ENCODE assay signal across 35 cellular contexts in genomic region chr22:43572710-43573109, GRCh38.
"Had no signal": no experiment of that assay in that cellular context is flagged by ENCODE, and none has a peak within 500 bp of the region (broad histone marks: within the 10 kb centered on the region; RNA-seq: fewer than 3 reads in every experiment).

No MANE protein-coding gene starts in this region.

- H3K27ac Mint-ChIP-seq: activated B cell treated with CpG ODN at 0.5 μM for 24 hours; activated CD4-positive, alpha-beta memory T cell treated with anti-CD3 and anti-CD28 coated beads for 36 hours; activated CD4-positive, alpha-beta T cell treated with anti-CD3 and anti-CD28 coated beads, Interleukin-2, amount 10 ng/mL, durations not matched to agents 24 days and 14 days; activated CD8-positive, alpha-beta memory T cell treated with anti-CD3 and anti-CD28 coated beads, Interleukin-2, amount 10 ng/mL, durations not matched to agents 7 days and 5 days; activated CD8-positive, alpha-beta T cell treated with anti-CD3 and anti-CD28 coated beads for 36 hours; activated naive CD4-positive, alpha-beta T cell treated with anti-CD3 and anti-CD28 coated beads, Interleukin-2, amount 50 U/mL, for 72 hours; activated naive CD8-positive, alpha-beta T cell treated with anti-CD3 and anti-CD28 coated beads, Interleukin-2, amount 10 ng/mL, durations not matched to agents 7 days and 5 days; activated T-cell treated with anti-CD3 and anti-CD28 coated beads, Interleukin-2, amount 50 U/mL, for 72 hours; activated T-helper 1 cell treated with anti-CD3 and anti-CD28 coated beads, Interleukin-12 subunit alpha, Interleukin-12 subunit beta, Interleukin-2, Interleukin-4 antibody, amounts not matched to agents 30 ng/mL and 10 ng/mL and 1 ng/mL, durations not matched to agents 14 hours and 24 hours and 36 hours; activated T-helper 17 cell treated with anti-CD3 and anti-CD28 coated beads, Interleukin-2, amount 50 U/mL, for 72 hours; T-helper 1 cell treated with Interleukin-12 subunit alpha and Interleukin-12 subunit beta and Interleukin-4 antibody, amounts not matched to agents 30 μg/mL and 1 μg/mL, for 36 hours; T-helper 2 cell treated with Interferon-gamma antibody and Interleukin-4, amounts not matched to agents 5 μg/mL and 100 μg/mL, for 36 hours had no signal

- H3K27ac ChIP-seq: adrenal gland, body of pancreas, brain microvascular endothelial cell, breast epithelium, VCaP had no signal

- H3K9me3 Mint-ChIP-seq: activated B cell treated with CpG ODN at 0.5 μM for 24 hours; activated CD4-positive, alpha-beta memory T cell treated with anti-CD3 and anti-CD28 coated beads for 36 hours; activated CD4-positive, alpha-beta T cell treated with anti-CD3 and anti-CD28 coated beads, Interleukin-2, amount 10 ng/mL, durations not matched to agents 24 days and 14 days; activated CD8-positive, alpha-beta T cell treated with anti-CD3 and anti-CD28 coated beads for 36 hours; activated naive CD4-positive, alpha-beta T cell treated with anti-CD3 and anti-CD28 coated beads, Interleukin-2, amount 50 U/mL, for 72 hours; activated naive CD8-positive, alpha-beta T cell treated with anti-CD3 and anti-CD28 coated beads, Interleukin-2, amount 10 ng/mL, durations not matched to agents 7 days and 5 days; activated T-cell treated with anti-CD3 and anti-CD28 coated beads, Interleukin-2, amount 50 U/mL, for 4 hours; activated T-cell treated with anti-CD3 and anti-CD28 coated beads, Interleukin-2, amount 50 U/mL, for 72 hours; activated T-helper 1 cell treated with anti-CD3 and anti-CD28 coated beads, Interleukin-12 subunit alpha, Interleukin-12 subunit beta, Interleukin-2, Interleukin-4 antibody, amounts not matched to agents 30 ng/mL and 10 ng/mL and 1 ng/mL, durations not matched to agents 14 hours and 24 hours and 36 hours; activated T-helper 17 cell treated with anti-CD3 and anti-CD28 coated beads, Interleukin-2, amount 50 U/mL, for 72 hours; T-helper 1 cell treated with Interleukin-12 subunit alpha and Interleukin-12 subunit beta and Interleukin-4 antibody, amounts not matched to agents 30 μg/mL and 1 μg/mL, for 36 hours; T-helper 2 cell treated with Interferon-gamma antibody and Interleukin-4, amounts not matched to agents 5 μg/mL and 100 μg/mL, for 36 hours had no signal

- ATAC-seq: activated CD8-positive, alpha-beta memory T cell treated with anti-CD3 and anti-CD28 coated beads, Interleukin-2, amount 10 ng/mL, durations not matched to agents 7 days and 5 days; activated CD8-positive, alpha-beta T cell treated with anti-CD3 and anti-CD28 coated beads for 36 hours; activated naive CD4-positive, alpha-beta T cell treated with anti-CD3 and anti-CD28 coated beads, Interleukin-2, amount 50 U/mL, for 72 hours; activated T-cell treated with anti-CD3 and anti-CD28 coated beads, Interleukin-2, amount 50 U/mL, for 4 hours; activated T-cell treated with anti-CD3 and anti-CD28 coated beads, Interleukin-2, amount 50 U/mL, for 72 hours; activated T-helper 17 cell treated with anti-CD3 and anti-CD28 coated beads, Interleukin-2, amount 50 U/mL, for 72 hours; body of pancreas had no signal

- H3K9me3 ChIP-seq: adrenal gland, body of pancreas, breast epithelium had no signal

- H3K27me3 ChIP-seq: adrenal gland, body of pancreas, brain microvascular endothelial cell, breast epithelium had no signal

- H3K36me3 ChIP-seq: adrenal gland, brain microvascular endothelial cell, breast epithelium had no signal

- H3K4me3 ChIP-seq: adrenal gland, body of pancreas, breast epithelium had no signal

- DNase-seq: activated B cell treated with CpG ODN at 0.5 μM for 24 hours; activated CD4-positive, alpha-beta memory T cell treated with anti-CD3 and anti-CD28 coated beads for 36 hours; activated CD4-positive, alpha-beta T cell treated with anti-CD3 and anti-CD28 coated beads for 4 hours; activated CD4-positive, alpha-beta T cell treated with anti-CD3 and anti-CD28 coated beads, Interleukin-2, amount 10 ng/mL, durations not matched to agents 24 days and 14 days; activated CD4-positive, alpha-beta T cell treated with anti-CD3 and anti-CD28 coated beads, Interleukin-2, amount 50 U/mL, for 1 hour; activated CD4-positive, alpha-beta T cell treated with anti-CD3 and anti-CD28 coated beads, Interleukin-2, amount 50 U/mL, for 4 hours; activated CD4-positive, CD25-positive, alpha-beta regulatory T cell treated with anti-CD3 and anti-CD28 coated beads, Interleukin-2, amount 50 U/mL, for 72 hours; activated CD8-positive, alpha-beta memory T cell treated with anti-CD3 and anti-CD28 coated beads, Interleukin-2, amount 10 ng/mL, durations not matched to agents 7 days and 5 days; activated CD8-positive, alpha-beta T cell treated with anti-CD3 and anti-CD28 coated beads for 36 hours; activated effector memory CD4-positive, alpha-beta T cell treated with anti-CD3 and anti-CD28 coated beads, Interleukin-2, amount 50 U/mL, for 16 hours; activated gamma-delta T cell treated with Interleukin-2 at 50 U/mL for 16 hours; activated naive CD4-positive, alpha-beta T cell treated with anti-CD3 and anti-CD28 coated beads, Interleukin-2, amount 50 U/mL, for 16 hours; activated naive CD4-positive, alpha-beta T cell treated with Interleukin-2 at 50 U/mL for 16 hours; activated naive CD8-positive, alpha-beta T cell treated with anti-CD3 and anti-CD28 coated beads, Interleukin-2, amount 10 ng/mL, durations not matched to agents 7 days and 5 days; activated T-cell treated with anti-CD3 and anti-CD28 coated beads for 4 hours; activated T-cell treated with anti-CD3 and anti-CD28 coated beads, Interleukin-2, amount 50 U/mL, for 1 hour; activated T-cell treated with anti-CD3 and anti-CD28 coated beads, Interleukin-2, amount 50 U/mL, for 4 hours; activated T-cell treated with anti-CD3 and anti-CD28 coated beads, Interleukin-2, amount 50 U/mL, for 72 hours; adrenal gland; amniotic stem cell; aorta; body of pancreas; brain microvascular endothelial cell; central memory CD4-positive, alpha-beta T cell; SW 1271; T-helper 1 cell; T-helper 2 cell; T-helper 9 cell had no signal

- H3K4me3 Mint-ChIP-seq: activated B cell treated with CpG ODN at 0.5 μM for 24 hours; activated CD4-positive, alpha-beta memory T cell treated with anti-CD3 and anti-CD28 coated beads for 36 hours; activated CD4-positive, alpha-beta T cell treated with anti-CD3 and anti-CD28 coated beads, Interleukin-2, amount 10 ng/mL, durations not matched to agents 24 days and 14 days; activated CD8-positive, alpha-beta memory T cell treated with anti-CD3 and anti-CD28 coated beads, Interleukin-2, amount 10 ng/mL, durations not matched to agents 7 days and 5 days; activated CD8-positive, alpha-beta T cell treated with anti-CD3 and anti-CD28 coated beads for 36 hours; activated naive CD8-positive, alpha-beta T cell treated with anti-CD3 and anti-CD28 coated beads, Interleukin-2, amount 10 ng/mL, durations not matched to agents 7 days and 5 days; activated T-cell treated with anti-CD3 and anti-CD28 coated beads, Interleukin-2, amount 50 U/mL, for 4 hours; activated T-cell treated with anti-CD3 and anti-CD28 coated beads, Interleukin-2, amount 50 U/mL, for 72 hours; activated T-helper 1 cell treated with anti-CD3 and anti-CD28 coated beads, Interleukin-12 subunit alpha, Interleukin-12 subunit beta, Interleukin-2, Interleukin-4 antibody, amounts not matched to agents 30 ng/mL and 10 ng/mL and 1 ng/mL, durations not matched to agents 14 hours and 24 hours and 36 hours; activated T-helper 17 cell treated with anti-CD3 and anti-CD28 coated beads, Interleukin-2, amount 50 U/mL, for 72 hours; T-helper 1 cell treated with Interleukin-12 subunit alpha and Interleukin-12 subunit beta and Interleukin-4 antibody, amounts not matched to agents 30 μg/mL and 1 μg/mL, for 36 hours; T-helper 2 cell treated with Interferon-gamma antibody and Interleukin-4, amounts not matched to agents 5 μg/mL and 100 μg/mL, for 36 hours had no signal

- H3K4me1 Mint-ChIP-seq: activated B cell treated with CpG ODN at 0.5 μM for 24 hours; activated CD4-positive, alpha-beta T cell treated with anti-CD3 and anti-CD28 coated beads, Interleukin-2, amount 10 ng/mL, durations not matched to agents 24 days and 14 days; activated CD8-positive, alpha-beta memory T cell treated with anti-CD3 and anti-CD28 coated beads, Interleukin-2, amount 10 ng/mL, durations not matched to agents 7 days and 5 days; activated naive CD8-positive, alpha-beta T cell treated with anti-CD3 and anti-CD28 coated beads, Interleukin-2, amount 10 ng/mL, durations not matched to agents 7 days and 5 days; activated T-helper 17 cell treated with anti-CD3 and anti-CD28 coated beads, Interleukin-2, amount 50 U/mL, for 72 hours had no signal

- H3K4me1 ChIP-seq: adrenal gland, body of pancreas, breast epithelium had no signal

- H3K36me3 Mint-ChIP-seq: activated CD4-positive, alpha-beta memory T cell treated with anti-CD3 and anti-CD28 coated beads for 36 hours; activated CD8-positive, alpha-beta memory T cell treated with anti-CD3 and anti-CD28 coated beads, Interleukin-2, amount 10 ng/mL, durations not matched to agents 7 days and 5 days; activated naive CD4-positive, alpha-beta T cell treated with anti-CD3 and anti-CD28 coated beads, Interleukin-2, amount 50 U/mL, for 72 hours; activated naive CD8-positive, alpha-beta T cell treated with anti-CD3 and anti-CD28 coated beads, Interleukin-2, amount 10 ng/mL, durations not matched to agents 7 days and 5 days had no signal
